ENCODE assay signal across 1 cellular context in the genomic region with DNA sequence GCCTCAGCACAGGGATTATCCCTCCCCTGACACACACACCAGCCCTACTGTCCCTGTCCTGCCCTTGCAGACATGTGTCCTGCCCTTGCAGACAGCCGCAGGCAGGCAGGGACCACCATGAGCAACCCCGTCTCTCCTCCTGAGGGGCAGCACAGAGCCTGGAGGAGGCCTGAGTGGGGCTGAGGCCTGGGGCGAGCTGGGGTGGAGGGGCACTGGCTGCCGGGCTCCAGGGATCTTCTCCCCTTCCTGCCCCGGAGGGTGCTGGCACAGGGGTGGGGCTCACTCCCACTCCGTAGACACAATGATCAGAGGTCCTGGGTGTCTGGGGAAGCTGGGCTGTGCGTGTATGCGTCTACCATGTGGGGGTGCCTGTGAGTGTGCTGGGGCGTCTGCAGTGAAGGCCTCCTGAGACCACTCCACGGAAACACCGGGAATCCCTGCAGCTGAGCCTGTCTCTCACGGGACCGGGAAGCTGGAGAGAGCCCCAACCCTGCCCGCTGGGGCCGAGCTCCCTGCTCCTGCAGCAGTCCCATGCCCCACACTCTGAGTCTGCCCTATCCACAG.
TF ChIP-seq lines count a peak whose summit lies in the region.

No MANE protein-coding gene starts in this region.

TF ChIP-seq in WTC11, 78 proteins besides CTCF, POLR2A, EP300 and RAD21 (continued from another document):
- TF ChIP-seq, protein P1, sequence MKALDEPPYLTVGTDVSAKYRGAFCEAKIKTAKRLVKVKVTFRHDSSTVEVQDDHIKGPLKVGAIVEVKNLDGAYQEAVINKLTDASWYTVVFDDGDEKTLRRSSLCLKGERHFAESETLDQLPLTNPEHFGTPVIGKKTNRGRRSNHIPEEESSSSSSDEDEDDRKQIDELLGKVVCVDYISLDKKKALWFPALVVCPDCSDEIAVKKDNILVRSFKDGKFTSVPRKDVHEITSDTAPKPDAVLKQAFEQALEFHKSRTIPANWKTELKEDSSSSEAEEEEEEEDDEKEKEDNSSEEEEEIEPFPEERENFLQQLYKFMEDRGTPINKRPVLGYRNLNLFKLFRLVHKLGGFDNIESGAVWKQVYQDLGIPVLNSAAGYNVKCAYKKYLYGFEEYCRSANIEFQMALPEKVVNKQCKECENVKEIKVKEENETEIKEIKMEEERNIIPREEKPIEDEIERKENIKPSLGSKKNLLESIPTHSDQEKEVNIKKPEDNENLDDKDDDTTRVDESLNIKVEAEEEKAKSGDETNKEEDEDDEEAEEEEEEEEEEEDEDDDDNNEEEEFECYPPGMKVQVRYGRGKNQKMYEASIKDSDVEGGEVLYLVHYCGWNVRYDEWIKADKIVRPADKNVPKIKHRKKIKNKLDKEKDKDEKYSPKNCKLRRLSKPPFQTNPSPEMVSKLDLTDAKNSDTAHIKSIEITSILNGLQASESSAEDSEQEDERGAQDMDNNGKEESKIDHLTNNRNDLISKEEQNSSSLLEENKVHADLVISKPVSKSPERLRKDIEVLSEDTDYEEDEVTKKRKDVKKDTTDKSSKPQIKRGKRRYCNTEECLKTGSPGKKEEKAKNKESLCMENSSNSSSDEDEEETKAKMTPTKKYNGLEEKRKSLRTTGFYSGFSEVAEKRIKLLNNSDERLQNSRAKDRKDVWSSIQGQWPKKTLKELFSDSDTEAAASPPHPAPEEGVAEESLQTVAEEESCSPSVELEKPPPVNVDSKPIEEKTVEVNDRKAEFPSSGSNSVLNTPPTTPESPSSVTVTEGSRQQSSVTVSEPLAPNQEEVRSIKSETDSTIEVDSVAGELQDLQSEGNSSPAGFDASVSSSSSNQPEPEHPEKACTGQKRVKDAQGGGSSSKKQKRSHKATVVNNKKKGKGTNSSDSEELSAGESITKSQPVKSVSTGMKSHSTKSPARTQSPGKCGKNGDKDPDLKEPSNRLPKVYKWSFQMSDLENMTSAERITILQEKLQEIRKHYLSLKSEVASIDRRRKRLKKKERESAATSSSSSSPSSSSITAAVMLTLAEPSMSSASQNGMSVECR (CRISPR knock-in tag; IDR thresholded peaks at IDR 0.05; ENCODE audit: borderline replicate concordance): no peak
- TF ChIP-seq, protein P2, sequence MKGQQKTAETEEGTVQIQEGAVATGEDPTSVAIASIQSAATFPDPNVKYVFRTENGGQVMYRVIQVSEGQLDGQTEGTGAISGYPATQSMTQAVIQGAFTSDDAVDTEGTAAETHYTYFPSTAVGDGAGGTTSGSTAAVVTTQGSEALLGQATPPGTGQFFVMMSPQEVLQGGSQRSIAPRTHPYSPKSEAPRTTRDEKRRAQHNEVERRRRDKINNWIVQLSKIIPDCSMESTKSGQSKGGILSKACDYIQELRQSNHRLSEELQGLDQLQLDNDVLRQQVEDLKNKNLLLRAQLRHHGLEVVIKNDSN (CRISPR knock-in tag; IDR thresholded peaks at IDR 0.05): no peak
- TF ChIP-seq MXD4 (CRISPR knock-in tag; IDR thresholded peaks at IDR 0.05; ENCODE audit: borderline replicate concordance) (no peak), TEAD1 (CRISPR knock-in tag; IDR thresholded peaks at IDR 0.05) (no peak), TEAD4 (CRISPR knock-in tag; IDR thresholded peaks at IDR 0.05) (no peak), ESRRA (CRISPR knock-in tag; IDR thresholded peaks at IDR 0.05; ENCODE audit: borderline replicate concordance) (no peak), RORB (CRISPR knock-in tag; IDR thresholded peaks at IDR 0.05) (no peak)
